8 cellular contexts compared by ENCODE assay signal in the genomic region with DNA sequence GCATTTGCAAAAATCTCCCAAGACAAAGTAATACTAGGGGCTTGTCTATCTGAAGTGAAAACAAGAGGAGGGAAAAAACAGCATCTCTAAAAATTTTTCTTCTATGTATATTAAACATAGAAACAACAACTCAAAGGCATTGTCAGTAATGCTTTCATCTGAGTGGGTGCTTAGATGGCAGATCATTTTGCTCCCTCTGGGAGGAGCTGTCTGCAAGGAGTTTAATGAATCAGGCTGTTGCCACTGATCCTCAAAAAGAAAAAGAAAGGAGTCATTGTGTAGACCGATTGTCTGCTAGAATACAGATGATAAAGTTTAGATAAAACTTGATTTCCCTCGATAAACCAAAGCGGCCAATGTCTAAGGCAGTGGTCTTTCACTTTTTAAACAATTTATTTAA. TPM values are rescaled to one million over a fixed set of nuclear protein-coding genes. Genes with fewer than 3 reads are reported as not detected.
DNase-seq lines count a peak whose midpoint lies in the region; ATAC-seq, FAIRE-seq and TF ChIP-seq lines count a peak whose summit lies in the region.

No MANE protein-coding gene starts in this region.

- no peak overlapping the region for H3K23ac ChIP-seq in H1 (ENCODE audit: insufficient read length)

- DNase-seq in AG08395 (ENCODE audit: low spot score) (peak; percentile 46), GM23248 (peak; percentile 64), NCI-H748 (lab: John Stamatoyannopoulos, UW; ENCODE audit: unreplicated experiment) (peak; percentile 52), H1 (ENCODE audit: low read depth in 1 of 2, low spot score in 2 of 2) (peak in 1 of 2 experiments; percentile 9), neural progenitor cell (ENCODE audit: low spot score) (peak; percentile 59), posterior vena cava (ENCODE audit: low spot score) (no peak)

- TF ChIP-seq CTCF in H1 (IDR thresholded peaks at IDR 0.05; ENCODE audit: control extremely low read depth in 1 of 3, insufficient read depth in 1 of 3, low read depth in 1 of 3, low read length in 3 of 3): peak in 2 of 3 experiments; percentile 54 to 64; a peak in 3 of 4 replicates
- TF ChIP-seq CTCF in neural progenitor cell (IDR thresholded peaks at IDR 0.05): peak; percentile 73

- no peaks in the 10 kb centered on the region for H3K23me2 ChIP-seq in H1 (ENCODE audit: low read depth, low read length)

- no peak overlapping the region for H2BK20ac ChIP-seq in H1 (ENCODE audit: low read length)

- no peak for ATAC-seq in HG03460 (IDR thresholded peaks at IDR 0.05; ENCODE audit: unreplicated experiment)
- no peak for ATAC-seq in GM21526 (IDR thresholded peaks at IDR 0.05; ENCODE audit: low FRiP score, unreplicated experiment)

- in situ Hi-C loops in GM23248 (cut with MboI): no loop called here

- H3K4me3 ChIP-seq in GM23248: no peak overlapping the region
- H3K4me3 ChIP-seq in H1 (ENCODE audit: extremely low read depth in 1 of 4, insufficient read depth in 2 of 4, low read depth in 3 of 4, low read length in 4 of 4): no peak overlapping the region
- no peak overlapping the region for H3K4me3 ChIP-seq in neural progenitor cell

- no peak overlapping the region for H4K8ac ChIP-seq in H1 (ENCODE audit: extremely low read depth, insufficient read depth, low read length)

- no peaks in the 10 kb centered on the region for H3K9me2 ChIP-seq in GM23248 (ENCODE audit: insufficient read depth)

- no peak overlapping the region for H3K4me3 Mint-ChIP-seq in neural progenitor cell

- WGBS in GM23248 (ENCODE audit: low coverage in 1 of 2, low lambda C conversion rate in 2 of 2, missing lambda C conversion rate in 2 of 2), 2 experiments: 64 to 68% methylated on average over 3 of the region's 3 CpGs
- 49% methylated on average over 3 of the region's 3 CpGs; no CpG with 5 or more reads in 1 of the 2 experiments for WGBS in H1 (ENCODE audit: extremely low coverage in 1 of 2, insufficient coverage in 1 of 2, insufficient read length in 1 of 2, insufficient replicate concordance in 2 of 2, low coverage in 1 of 2, low lambda C conversion rate in 2 of 2, missing lambda C conversion rate in 1 of 2), 2 experiments

- peaks cover 18% of the 10 kb centered on the region for H3K4me1 Mint-ChIP-seq in neural progenitor cell

- peaks cover 2% of the 10 kb centered on the region for H3K27me3 Mint-ChIP-seq in neural progenitor cell (ENCODE audit: insufficient read depth, low read depth)

- H3K4me2 ChIP-seq in GM23248 (ENCODE audit: unreplicated experiment) (no peak overlapping the region), H1 (ENCODE audit: insufficient read depth in 1 of 2, low read depth in 2 of 2, low read length in 2 of 2) (no peak overlapping the region), neural progenitor cell (no peak overlapping the region)

- no peak overlapping the region for H2BK15ac ChIP-seq in H1 (ENCODE audit: low read length)

- no peaks in the 10 kb centered on the region for H3K79me1 ChIP-seq in H1 (ENCODE audit: low read depth, low read length)

- no peak overlapping the region for H2BK120ac ChIP-seq in H1 (replicated peaks; ENCODE audit: low read depth, low read length)

- peak; percentile 86 to 87 for TF ChIP-seq RAD21 in H1 (IDR thresholded peaks at IDR 0.05 in 1 of 2, conservative IDR thresholded peaks at IDR 0.05 in 1 of 2; ENCODE audit: low read depth in 2 of 2, low read length in 2 of 2)

- no peak overlapping the region for H3K27ac Mint-ChIP-seq in neural progenitor cell

- CTCF ChIA-PET in H1 (lab: Charles Lee; ENCODE audit: partially characterized antibody): interaction anchor here (0.9 to 2.1 kb wide), 8 partner anchors 99 to 580 kb away, joined by 3 to 9 read pairs (median 3); no protein-coding TSS in a partner anchor

- H3K9me3 ChIP-seq in GM23248 (ENCODE audit: low read depth) (no peaks in the 10 kb centered on the region), H1 (ENCODE audit: insufficient read depth in 2 of 2, low read depth in 1 of 2, low read length in 1 of 2) (no peaks in the 10 kb centered on the region), neural progenitor cell (ENCODE audit: low read depth) (no peaks in the 10 kb centered on the region)

- H3K79me2 ChIP-seq in GM23248 (ENCODE audit: insufficient read depth): no peaks in the 10 kb centered on the region
- no peaks in the 10 kb centered on the region for H3K79me2 ChIP-seq in H1 (ENCODE audit: control insufficient read depth in 1 of 2, insufficient read depth in 2 of 2, low read length in 2 of 2)
- no peaks in the 10 kb centered on the region for H3K79me2 ChIP-seq in neural progenitor cell (ENCODE audit: low read depth)

- no peak for TF ChIP-seq EP300 in H1 (IDR thresholded peaks at IDR 0.05; ENCODE audit: borderline replicate concordance in 1 of 2, low read depth in 2 of 2, low read length in 2 of 2)

- H3K9ac ChIP-seq in GM23248: no peak overlapping the region
- H3K9ac ChIP-seq in H1 (replicated peaks in 1 of 4; ENCODE audit: extremely low read depth in 1 of 4, low read depth in 3 of 4, low read length in 3 of 4): no peak overlapping the region
- H3K9ac ChIP-seq in neural progenitor cell: no peak overlapping the region

- H4K91ac ChIP-seq in H1 (replicated peaks; ENCODE audit: insufficient read length, low read length): no peak overlapping the region

- H3K27ac ChIP-seq in GM23248 (no peak overlapping the region), H1 (ENCODE audit: low read depth, low read length) (no peak overlapping the region), neural progenitor cell (no peak overlapping the region)

- H3K4me1 ChIP-seq in GM23248 (ENCODE audit: insufficient read depth): no peaks in the 10 kb centered on the region
- no peaks in the 10 kb centered on the region for H3K4me1 ChIP-seq in H1 (replicated peaks in 1 of 4; ENCODE audit: control insufficient read depth in 3 of 4, insufficient read depth in 4 of 4, low read length in 3 of 4)
- peaks cover 14% of the 10 kb centered on the region for H3K4me1 ChIP-seq in neural progenitor cell

- no peak overlapping the region for H2BK12ac ChIP-seq in H1 (ENCODE audit: low read depth, low read length)

- H3K27me3 ChIP-seq in GM23248 (replicated peaks; ENCODE audit: insufficient read depth) (no peaks in the 10 kb centered on the region), H1 (replicated peaks in 1 of 4; ENCODE audit: control insufficient read depth in 3 of 4, extremely low read depth in 1 of 4, insufficient read depth in 3 of 4, low read length in 3 of 4) (no peaks in the 10 kb centered on the region), neural progenitor cell (no peaks in the 10 kb centered on the region)

- no peak overlapping the region for H3K4ac ChIP-seq in H1 (replicated peaks; ENCODE audit: insufficient read length, low read depth, low read length)

- intact Hi-C loops in posterior vena cava (cut with DNase I): no loop called here

- no peak overlapping the region for H2BK5ac ChIP-seq in H1 (ENCODE audit: low read depth, low read length)

- no peak overlapping the region for H2AK5ac ChIP-seq in H1 (ENCODE audit: low read depth, low read length)

- H3K18ac ChIP-seq in H1 (ENCODE audit: extremely low read depth, low read length): no peak overlapping the region

- H4K20me1 ChIP-seq in GM23248 (ENCODE audit: insufficient read depth): no peaks in the 10 kb centered on the region
- no peaks in the 10 kb centered on the region for H4K20me1 ChIP-seq in H1 (replicated peaks in 1 of 2; ENCODE audit: control insufficient read depth in 1 of 2, insufficient read depth in 2 of 2, low read length in 2 of 2)
- no peaks in the 10 kb centered on the region for H4K20me1 ChIP-seq in neural progenitor cell (ENCODE audit: low read depth)

- no peaks in the 10 kb centered on the region for H3K9me3 Mint-ChIP-seq in neural progenitor cell

- TF ChIP-seq POLR2A in H1 (IDR thresholded peaks at IDR 0.05; ENCODE audit: control extremely low read depth in 1 of 2, low read depth in 2 of 2, low read length in 2 of 2): no peak

- H3K36me3 ChIP-seq in GM23248 (ENCODE audit: low read depth) (no peaks in the 10 kb centered on the region), H1 (ENCODE audit: control insufficient read depth in 2 of 4, insufficient read depth in 4 of 4, low read length in 3 of 4) (no peaks in the 10 kb centered on the region), neural progenitor cell (no peaks in the 10 kb centered on the region)

- no peak overlapping the region for H4K5ac ChIP-seq in H1 (ENCODE audit: insufficient read length, low read depth, low read length)

- no peaks in the 10 kb centered on the region for H3F3A ChIP-seq in GM23248 (ENCODE audit: insufficient read depth)
- no peaks in the 10 kb centered on the region for H3F3A ChIP-seq in neural progenitor cell (ENCODE audit: low read depth)

- FAIRE-seq in H1 (lab: Jason Lieb, UNC): peak; percentile 82

- no peaks in the 10 kb centered on the region for H3K36me3 Mint-ChIP-seq in neural progenitor cell

- H3K14ac ChIP-seq in H1 (ENCODE audit: insufficient read length): no peak overlapping the region

- no peak overlapping the region for H3K56ac ChIP-seq in H1 (replicated peaks; ENCODE audit: insufficient read length, low read depth, low read length)

- H2AFZ ChIP-seq in GM23248 (no peak overlapping the region), H1 (ENCODE audit: low read length) (peak overlapping the region; percentile 93; the same call in 1 of the 2 replicates), neural progenitor cell (replicated peaks) (no peak overlapping the region)

- POLR2A ChIA-PET in H1 (lab: Charles Lee; ENCODE audit: partially characterized antibody): no interaction called here

RNA-seq across cellular contexts. Expression of a gene that starts 49.7 kb away (rescaled TPM):
- total RNA-seq in GM23248 (2014; rRNA removed; shearing (Covaris generic)): 6.7 and 7.9 TPM in 2 replicates
- 7.5 and 7.8 TPM in 2 replicates for polyA plus RNA-seq in GM23248 (2016; fragmentation: Nextera tagmentation; extraction: Ambion mirVana)
- 6.9 and 8.1 TPM in 2 replicates for total RNA-seq in H1 (2021; fragmentation: NEBNext Ultra II Directional; extraction: Animal tissue kit (Norgen Biotek cat#: 25700))
- polyA plus RNA-seq in H1 (2011; rRNA removed): 0.58 and 0.94 TPM in 2 replicates
- polyA plus RNA-seq in H1 (2011; cell fraction: cytosol; rRNA removed): 2.2 TPM
- polyA plus RNA-seq in H1 (2011; cell fraction: nucleus; rRNA removed): 1.2 TPM
- polyA plus RNA-seq in H1 (2012, experiment 1 of 2): 3.1 to 8.1 TPM (median 5.4 TPM) in 4 replicates
- polyA plus RNA-seq in H1 (2012, experiment 2 of 2): 0.12 TPM
- polyA plus RNA-seq in H1 (2013, experiment 1 of 2): 3.6 TPM
- 3.6 TPM for polyA plus RNA-seq in H1 (2013, experiment 2 of 2)
- polyA minus RNA-seq in H1 (2011; rRNA and poly(A)+ RNA removed): 8.8 and 9.5 TPM in 2 replicates
- polyA minus RNA-seq in H1 (2011; cell fraction: cytosol; rRNA and poly(A)+ RNA removed): 6.8 TPM
- polyA minus RNA-seq in H1 (2011; cell fraction: nucleus; rRNA and poly(A)+ RNA removed): 17.7 TPM
- 11.0 and 20.3 TPM in 2 replicates for total RNA-seq in neural progenitor cell (ENCODE audit: low replicate concordance)
- 10 to 100 TPM; 11.3 to 15.5 TPM for total RNA-seq in posterior vena cava

RNA-seq across cellular contexts. Expression of a gene that starts 52.5 kb away (rescaled TPM):
- total RNA-seq in GM23248 (2014; rRNA removed; shearing (Covaris generic)): not detected in 2 replicates
- not detected in 2 replicates for polyA plus RNA-seq in GM23248 (2016; fragmentation: Nextera tagmentation; extraction: Ambion mirVana)
- total RNA-seq in H1 (2021; fragmentation: NEBNext Ultra II Directional; extraction: Animal tissue kit (Norgen Biotek cat#: 25700)): 0.13 TPM in 1 of 2 replicates, not detected in the other
- polyA plus RNA-seq in H1 (2011; rRNA removed): 0.05 and 0.09 TPM in 2 replicates
- 0.04 TPM for polyA plus RNA-seq in H1 (2011; cell fraction: cytosol; rRNA removed)
- polyA plus RNA-seq in H1 (2011; cell fraction: nucleus; rRNA removed): 0.06 TPM
- 0.12 TPM in 1 of 4 replicates, not detected in the others for polyA plus RNA-seq in H1 (2012, experiment 1 of 2)
- polyA plus RNA-seq in H1 (2012, experiment 2 of 2): not detected
- 0.08 TPM for polyA plus RNA-seq in H1 (2013, experiment 1 of 2)
- 0.07 TPM for polyA plus RNA-seq in H1 (2013, experiment 2 of 2)
- 0.28 TPM in 1 of 2 replicates, not detected in the other for polyA minus RNA-seq in H1 (2011; rRNA and poly(A)+ RNA removed)
- polyA minus RNA-seq in H1 (2011; cell fraction: cytosol; rRNA and poly(A)+ RNA removed): not detected
- not detected for polyA minus RNA-seq in H1 (2011; cell fraction: nucleus; rRNA and poly(A)+ RNA removed)
- total RNA-seq in neural progenitor cell (ENCODE audit: low replicate concordance): 0.31 and 0.60 TPM in 2 replicates
- total RNA-seq in posterior vena cava: under 1 TPM; 0.24 to 0.32 TPM
